Comparison of ENCODE assay signal across 19 cellular contexts in genomic region chr5:756171-756570, GRCh38. TPM values are rescaled to one million over a fixed set of nuclear protein-coding genes. Genes with fewer than 3 reads are reported as not detected.
DNase-seq lines count a peak whose midpoint lies in the region; ATAC-seq and TF ChIP-seq lines count a peak whose summit lies in the region.
"Had no signal": no experiment of that assay in that cellular context is flagged by ENCODE, and none has a peak within 500 bp of the region (broad histone marks: within the 10 kb centered on the region; RNA-seq: fewer than 3 reads in every experiment).

No MANE protein-coding gene starts in this region.

- H3K27ac Mint-ChIP-seq in CD4-positive, alpha-beta memory T cell: peak overlapping the region; percentile 52 to 97 (median 86)
- no peak overlapping the region for H3K27ac Mint-ChIP-seq in activated CD8-positive, alpha-beta memory T cell treated with anti-CD3 and anti-CD28 coated beads, Interleukin-2, amount 10 ng/mL, durations not matched to agents 7 days and 5 days
- H3K27ac Mint-ChIP-seq in effector memory CD8-positive, alpha-beta T cell: peak overlapping the region in 1 of 2 donors; percentile 98
- no peak overlapping the region for H3K27ac Mint-ChIP-seq in stimulated activated naive B cell treated with anti-CD40 and anti-IgM and Interleukin-4, amounts not matched to agents 10 μg/mL and 1 μg/mL and 100 μg/mL, for 72 hours

- H3K9me3 ChIP-seq in CD4-positive, alpha-beta memory T cell (ENCODE audit: control insufficient read depth in 1 of 2, low read length in 2 of 2): no peaks in the 10 kb centered on the region
- H3K9me3 ChIP-seq in right atrium auricular region: no peaks in the 10 kb centered on the region
- H3K9me3 ChIP-seq: BLaER1, MG63, SJCRH30 had no signal

- TF ChIP-seq CTCF in right atrium auricular region (IDR thresholded peaks at IDR 0.05): no peak

- no peaks in the 10 kb centered on the region for H3K27me3 Mint-ChIP-seq in CD4-positive, alpha-beta memory T cell
- peaks cover 3% of the 10 kb centered on the region for H3K27me3 Mint-ChIP-seq in activated CD8-positive, alpha-beta memory T cell treated with anti-CD3 and anti-CD28 coated beads, Interleukin-2, amount 10 ng/mL, durations not matched to agents 7 days and 5 days
- peaks cover 30% of the 10 kb centered on the region in 2 donors for H3K27me3 Mint-ChIP-seq in effector memory CD8-positive, alpha-beta T cell
- peaks cover 9 to 34% of the 10 kb centered on the region in 2 donors for H3K27me3 Mint-ChIP-seq in stimulated activated naive B cell treated with anti-CD40 and anti-IgM and Interleukin-4, amounts not matched to agents 10 μg/mL and 1 μg/mL and 100 μg/mL, for 72 hours

- H3K4me1 Mint-ChIP-seq in CD4-positive, alpha-beta memory T cell: peaks cover 13 to 39% (median 26%) of the 10 kb centered on the region in 4 donors
- H3K4me1 Mint-ChIP-seq in activated CD8-positive, alpha-beta memory T cell treated with anti-CD3 and anti-CD28 coated beads, Interleukin-2, amount 10 ng/mL, durations not matched to agents 7 days and 5 days: peaks cover 7% of the 10 kb centered on the region
- H3K4me1 Mint-ChIP-seq in effector memory CD8-positive, alpha-beta T cell (ENCODE audit: low read depth in 2 of 2): peaks cover 24 to 34% of the 10 kb centered on the region in 2 donors
- peaks cover 0 to 7% of the 10 kb centered on the region in 2 donors for H3K4me1 Mint-ChIP-seq in stimulated activated naive B cell treated with anti-CD40 and anti-IgM and Interleukin-4, amounts not matched to agents 10 μg/mL and 1 μg/mL and 100 μg/mL, for 72 hours

- no peak overlapping the region for H3K4me3 ChIP-seq in CD4-positive, alpha-beta memory T cell (ENCODE audit: low read length in 2 of 2)
- no peak overlapping the region for H3K4me3 ChIP-seq in right atrium auricular region
- H3K4me3 ChIP-seq: BLaER1, MG63, SJCRH30 had no signal

- H3K27me3 ChIP-seq in CD4-positive, alpha-beta memory T cell (ENCODE audit: insufficient read depth, low read length): no peaks in the 10 kb centered on the region
- H3K27me3 ChIP-seq in right atrium auricular region: no peaks in the 10 kb centered on the region
- H3K27me3 ChIP-seq: BLaER1, SJCRH30 had no signal

- H3K27ac ChIP-seq in CD4-positive, alpha-beta memory T cell (ENCODE audit: low read depth, low read length): no peak overlapping the region
- peak overlapping the region; percentile 82 to 84 for H3K27ac ChIP-seq in right atrium auricular region
- H3K27ac ChIP-seq: BLaER1, SJCRH30 had no signal

- intact Hi-C loops in CD4-positive, alpha-beta memory T cell (cut with micrococcal nuclease): no loop called here
- intact Hi-C loops in posterior vena cava (cut with DNase I): loop anchor here in 1 of 2 donors (5.0 kb wide), 1 partner anchor 86 kb away; no protein-coding TSS in a partner anchor

- H3K36me3 Mint-ChIP-seq in CD4-positive, alpha-beta memory T cell: peaks cover 0 to 4% of the 10 kb centered on the region in 2 donors
- H3K36me3 Mint-ChIP-seq in activated CD8-positive, alpha-beta memory T cell treated with anti-CD3 and anti-CD28 coated beads, Interleukin-2, amount 10 ng/mL, durations not matched to agents 7 days and 5 days: no peaks in the 10 kb centered on the region
- H3K36me3 Mint-ChIP-seq in effector memory CD8-positive, alpha-beta T cell (ENCODE audit: insufficient read depth): peaks cover 39% of the 10 kb centered on the region
- no peaks in the 10 kb centered on the region for H3K36me3 Mint-ChIP-seq in stimulated activated naive B cell treated with anti-CD40 and anti-IgM and Interleukin-4, amounts not matched to agents 10 μg/mL and 1 μg/mL and 100 μg/mL, for 72 hours

- H3K4me3 Mint-ChIP-seq in CD4-positive, alpha-beta memory T cell: no peak overlapping the region
- no peak overlapping the region for H3K4me3 Mint-ChIP-seq in activated CD8-positive, alpha-beta memory T cell treated with anti-CD3 and anti-CD28 coated beads, Interleukin-2, amount 10 ng/mL, durations not matched to agents 7 days and 5 days
- no peak overlapping the region for H3K4me3 Mint-ChIP-seq in effector memory CD8-positive, alpha-beta T cell
- no peak overlapping the region for H3K4me3 Mint-ChIP-seq in stimulated activated naive B cell treated with anti-CD40 and anti-IgM and Interleukin-4, amounts not matched to agents 10 μg/mL and 1 μg/mL and 100 μg/mL, for 72 hours

- POLR2A ChIA-PET in CD4-positive, alpha-beta memory T cell (lab: Charles Lee; ENCODE audit: partially characterized antibody): no interaction called here

- H3K4me1 ChIP-seq in CD4-positive, alpha-beta memory T cell (ENCODE audit: insufficient read depth, low read length): peaks cover 27% of the 10 kb centered on the region
- peaks cover 0 to 52% of the 10 kb centered on the region in 2 donors for H3K4me1 ChIP-seq in right atrium auricular region
- H3K4me1 ChIP-seq: SJCRH30 had no signal

- no peak for ATAC-seq in activated CD8-positive, alpha-beta memory T cell treated with anti-CD3 and anti-CD28 coated beads, Interleukin-2, amount 10 ng/mL, durations not matched to agents 7 days and 5 days
- ATAC-seq in effector memory CD8-positive, alpha-beta T cell (replicated peaks): no peak
- ATAC-seq in stimulated activated naive B cell treated with anti-CD40 and anti-IgM and Interleukin-4, amounts not matched to agents 10 μg/mL and 1 μg/mL and 100 μg/mL, for 72 hours (replicated peaks): no peak

- no peaks in the 10 kb centered on the region for H3K36me3 ChIP-seq in CD4-positive, alpha-beta memory T cell (ENCODE audit: insufficient read depth, low read length)
- H3K36me3 ChIP-seq in right atrium auricular region: no peaks in the 10 kb centered on the region
- H3K36me3 ChIP-seq: BLaER1, MG63, SJCRH30 had no signal

- DNase-seq in CD4-positive, alpha-beta memory T cell: no peak
- peak; percentile 35 for DNase-seq in activated CD8-positive, alpha-beta memory T cell treated with anti-CD3 and anti-CD28 coated beads, Interleukin-2, amount 10 ng/mL, durations not matched to agents 7 days and 5 days
- DNase-seq in right atrium auricular region (ENCODE audit: low spot score) (peak; percentile 59), posterior vena cava (ENCODE audit: low spot score) (peak; percentile 88), NCI-H82 (lab: John Stamatoyannopoulos, UW) (no peak), inferior parietal cortex (ENCODE audit: extremely low spot score) (no peak)
- no peak for DNase-seq in effector memory CD8-positive, alpha-beta T cell
- DNase-seq in stimulated activated naive B cell treated with anti-CD40 and anti-IgM and Interleukin-4, amounts not matched to agents 10 μg/mL and 1 μg/mL and 100 μg/mL, for 72 hours: no peak
- DNase-seq: activated CD4-positive, alpha-beta T cell treated with anti-CD3 and anti-CD28 coated beads, Interleukin-2, amount 50 U/mL, for 4 hours; activated gamma-delta T cell treated with Interleukin-2 at 50 U/mL for 16 hours; DMS53; glutamatergic neuron; MG63; NCI-H1694; NCI-H510A; SJCRH30; T1000 had no signal

- H3K9me3 Mint-ChIP-seq in CD4-positive, alpha-beta memory T cell: no peaks in the 10 kb centered on the region
- no peaks in the 10 kb centered on the region for H3K9me3 Mint-ChIP-seq in activated CD8-positive, alpha-beta memory T cell treated with anti-CD3 and anti-CD28 coated beads, Interleukin-2, amount 10 ng/mL, durations not matched to agents 7 days and 5 days (ENCODE audit: low read depth)
- no peaks in the 10 kb centered on the region for H3K9me3 Mint-ChIP-seq in effector memory CD8-positive, alpha-beta T cell
- H3K9me3 Mint-ChIP-seq in stimulated activated naive B cell treated with anti-CD40 and anti-IgM and Interleukin-4, amounts not matched to agents 10 μg/mL and 1 μg/mL and 100 μg/mL, for 72 hours: peaks cover 0 to 1% of the 10 kb centered on the region in 2 donors

- CTCF ChIA-PET in CD4-positive, alpha-beta memory T cell (lab: Charles Lee; ENCODE audit: partially characterized antibody): no interaction called here
- CTCF ChIA-PET in activated CD8-positive, alpha-beta memory T cell treated with anti-CD3 and anti-CD28 coated beads, Interleukin-2, amount 10 ng/mL, durations not matched to agents 7 days and 5 days (lab: Charles Lee): no interaction called here

RNA-seq across cellular contexts. Expression of gene ZDHHC11B, which starts 28.4 kb away (rescaled TPM):
- total RNA-seq in CD4-positive, alpha-beta memory T cell: 1 to 10 TPM; 8.0 to 8.1 TPM
- polyA plus RNA-seq in CD4-positive, alpha-beta memory T cell: under 1 TPM in 1 of 2 donors, not detected in 1; 0.75 TPM
- under 1 TPM in 1 of 2 experiments, not detected in 1; 0.21 TPM for total RNA-seq in activated CD8-positive, alpha-beta memory T cell treated with anti-CD3 and anti-CD28 coated beads, Interleukin-2, amount 10 ng/mL, durations not matched to agents 7 days and 5 days
- total RNA-seq in right atrium auricular region (1 to 10 TPM; 4.0 to 7.5 TPM), posterior vena cava (10 to 100 TPM in 1 of 2 donors, 1 to 10 TPM in 1; 9.1 to 14.9 TPM)
- total RNA-seq: epithelial cell of proximal tubule had no signal

Comparison
In these comparisons a context has a peak if more than half of its experiments do, and no peak if none do; other contexts are left out.
1. DNase-seq: peak in activated CD8-positive, alpha-beta memory T cell treated with anti-CD3 and anti-CD28 coated beads, Interleukin-2, amount 10 ng/mL, durations not matched to agents 7 days and 5 days (single experiment), right atrium auricular region (single experiment) and posterior vena cava (single experiment); none in CD4-positive, alpha-beta memory T cell (0 of 5), effector memory CD8-positive, alpha-beta T cell (0 of 3), NCI-H82 (single experiment), inferior parietal cortex (single experiment) and stimulated activated naive B cell treated with anti-CD40 and anti-IgM and Interleukin-4, amounts not matched to agents 10 μg/mL and 1 μg/mL and 100 μg/mL, for 72 hours (single experiment).
2. H3K27ac Mint-ChIP-seq: peak in CD4-positive, alpha-beta memory T cell (7 of 7); none in activated CD8-positive, alpha-beta memory T cell treated with anti-CD3 and anti-CD28 coated beads, Interleukin-2, amount 10 ng/mL, durations not matched to agents 7 days and 5 days (single experiment) and stimulated activated naive B cell treated with anti-CD40 and anti-IgM and Interleukin-4, amounts not matched to agents 10 μg/mL and 1 μg/mL and 100 μg/mL, for 72 hours (single experiment).
3. RNA of gene ZDHHC11B, which starts 28.4 kb away (total RNA-seq): 9.1 to 14.9 TPM in posterior vena cava, 8.0 to 8.1 TPM in CD4-positive, alpha-beta memory T cell and 4.0 to 7.5 TPM in right atrium auricular region; 0.21 TPM in activated CD8-positive, alpha-beta memory T cell treated with anti-CD3 and anti-CD28 coated beads, Interleukin-2, amount 10 ng/mL, durations not matched to agents 7 days and 5 days; every median in the first group is over 4 times any median in the second.